ENCODE assay signal across 26 cellular contexts in genomic region chr4:42446823-42447222, GRCh38. TPM values are rescaled to one million over a fixed set of nuclear protein-coding genes. Genes with fewer than 3 reads are reported as not detected.
"Had no signal": no experiment of that assay in that cellular context is flagged by ENCODE, and none has a peak within 500 bp of the region (broad histone marks: within the 10 kb centered on the region; RNA-seq: fewer than 3 reads in every experiment).

No MANE protein-coding gene starts in this region.

- H3K27ac Mint-ChIP-seq: stimulated activated memory B cell treated with anti-CD40 and anti-IgM and Interleukin-4, amounts not matched to agents 10 μg/mL and 1 μg/mL and 100 μg/mL, for 72 hours; type B pancreatic cell had no signal

- H3K27me3 Mint-ChIP-seq: naive thymus-derived CD8-positive, alpha-beta T cell; stimulated activated memory B cell treated with anti-CD40 and anti-IgM and Interleukin-4, amounts not matched to agents 10 μg/mL and 1 μg/mL and 100 μg/mL, for 72 hours; type B pancreatic cell had no signal

- H3K9me3 Mint-ChIP-seq: naive thymus-derived CD8-positive, alpha-beta T cell; stimulated activated memory B cell treated with anti-CD40 and anti-IgM and Interleukin-4, amounts not matched to agents 10 μg/mL and 1 μg/mL and 100 μg/mL, for 72 hours; type B pancreatic cell had no signal

- H3K4me1 Mint-ChIP-seq: stimulated activated memory B cell treated with anti-CD40 and anti-IgM and Interleukin-4, amounts not matched to agents 10 μg/mL and 1 μg/mL and 100 μg/mL, for 72 hours had no signal

- H3K27ac ChIP-seq: coronary artery, esophagus squamous epithelium, left lung, ovary, psoas muscle, skin epidermis, spleen, testis, tibial artery had no signal

- H3K4me1 ChIP-seq: esophagus squamous epithelium, left lung, psoas muscle, spleen, testis, tibial artery had no signal

- H3K4me3 ChIP-seq: coronary artery, esophagus squamous epithelium, left lung, ovary, psoas muscle, skin epidermis, spleen, testis, tibial artery had no signal

- DNase-seq: dermis blood vessel endothelial cell; effector memory CD4-positive, alpha-beta T cell; erythroblast; esophagus squamous epithelium; foreskin melanocyte; kidney; left lung; mammary epithelial cell; naive thymus-derived CD8-positive, alpha-beta T cell; occipital lobe; ovary; posterior cingulate gyrus; psoas muscle; right cardiac atrium; spleen; stimulated activated CD4-positive, alpha-beta T cell treated with anti-CD3 and anti-CD28 coated beads, Interleukin-4, amount 100 ng/mL, for 4 hours; stimulated activated naive CD8-positive, alpha-beta T cell treated with anti-CD3 and anti-CD28 coated beads, Interleukin-15, Interleukin-2, amounts not matched to agents 100 U/mL and 50 U/mL, for 24 hours; substantia nigra; testis; tibial artery had no signal

- ATAC-seq: left lung; naive thymus-derived CD8-positive, alpha-beta T cell; psoas muscle; right cardiac atrium; stimulated activated memory B cell treated with anti-CD40 and anti-IgM and Interleukin-4, amounts not matched to agents 10 μg/mL and 1 μg/mL and 100 μg/mL, for 72 hours; stimulated activated naive CD8-positive, alpha-beta T cell treated with anti-CD3 and anti-CD28 coated beads, Interleukin-15, Interleukin-2, amounts not matched to agents 100 U/mL and 50 U/mL, for 24 hours had no signal

- H3K9me3 ChIP-seq: esophagus squamous epithelium, ovary, psoas muscle, spleen, testis, tibial artery had no signal

- H3K4me3 Mint-ChIP-seq: naive thymus-derived CD8-positive, alpha-beta T cell; stimulated activated memory B cell treated with anti-CD40 and anti-IgM and Interleukin-4, amounts not matched to agents 10 μg/mL and 1 μg/mL and 100 μg/mL, for 72 hours; type B pancreatic cell had no signal

- H3K27me3 ChIP-seq: esophagus squamous epithelium, left lung, ovary, spleen, testis, tibial artery had no signal

- H3K36me3 ChIP-seq: ovary had no signal

RNA-seq across cellular contexts. Expression of gene SHISA3, which starts 49.5 kb away (rescaled TPM):
- total RNA-seq: mammary epithelial cell; myocyte; naive thymus-derived CD8-positive, alpha-beta T cell had no signal
- polyA plus RNA-seq: mammary epithelial cell; naive thymus-derived CD8-positive, alpha-beta T cell; neural cell had no signal
